In the genomic region with DNA sequence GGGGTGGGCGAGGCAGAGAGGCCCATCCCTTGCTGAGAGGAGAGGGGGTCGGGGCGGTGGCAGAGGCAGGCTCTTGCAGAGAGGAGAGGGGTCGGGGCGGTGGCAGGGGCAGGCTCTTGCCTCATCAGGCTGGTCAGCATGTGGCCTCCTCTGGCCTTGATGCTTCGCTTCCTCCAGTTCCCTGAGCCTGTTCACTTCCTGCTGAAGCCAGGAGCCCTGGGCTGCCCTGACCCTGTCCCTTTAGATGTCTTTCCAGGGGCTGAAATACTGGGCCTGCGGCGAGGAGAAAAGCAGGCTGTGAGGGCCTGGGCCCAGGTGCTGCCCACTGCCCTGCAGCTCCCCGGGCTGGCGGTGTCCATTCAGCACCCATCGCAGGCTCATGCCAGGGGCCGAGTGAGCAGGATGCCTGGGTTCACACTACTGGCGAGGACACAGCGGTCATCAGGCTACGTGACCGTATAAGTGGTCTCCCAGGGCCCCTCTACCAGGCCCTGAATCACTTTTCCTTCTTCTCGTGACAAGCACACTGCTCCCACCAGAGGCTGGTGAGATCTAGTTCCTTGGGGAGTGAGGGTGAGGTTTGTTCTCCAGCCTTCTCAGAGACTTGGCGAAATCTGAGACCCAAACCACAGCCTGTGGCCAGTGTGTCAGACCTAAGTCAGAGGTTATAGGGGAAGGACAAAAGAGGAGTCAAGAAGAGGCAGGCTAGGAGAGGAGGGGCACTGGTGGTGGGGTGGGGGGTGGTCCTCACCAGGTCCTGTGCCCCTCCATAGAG, we compare ENCODE assay signal across 11 cellular contexts. TPM values are rescaled to one million over a fixed set of nuclear protein-coding genes. Genes with fewer than 3 reads are reported as not detected.
DNase-seq lines count a peak whose midpoint lies in the region; ATAC-seq and TF ChIP-seq lines count a peak whose summit lies in the region.
"Had no signal": no experiment of that assay in that cellular context is flagged by ENCODE, and none has a peak within 500 bp of the region (broad histone marks: within the 10 kb centered on the region; RNA-seq: fewer than 3 reads in every experiment).

No MANE protein-coding gene starts in this region.

- H3K4me1 Mint-ChIP-seq in osteocyte (ENCODE audit: unreplicated experiment) = peaks cover 40% of the 10 kb centered on the region

- H3K36me3 ChIP-seq in H7 (replicated peaks; ENCODE audit: control insufficient read depth, insufficient read depth, low read length) (no peaks in the 10 kb centered on the region), PC-9 (ENCODE audit: low read depth) (no peaks in the 10 kb centered on the region), esophagus (ENCODE audit: control insufficient read depth in 2 of 2, insufficient read depth in 2 of 2, low read length in 1 of 2) (no peaks in the 10 kb centered on the region)
- H3K36me3 ChIP-seq: neutrophil had no signal

- peak overlapping the region; percentile 75 for H3K27ac Mint-ChIP-seq in osteocyte (ENCODE audit: unreplicated experiment)
- H3K27ac Mint-ChIP-seq: activated naive CD8-positive, alpha-beta T cell treated with anti-CD3 and anti-CD28 coated beads, Interleukin-2, amount 50 U/mL, for 24 hours had no signal

- no peaks in the 10 kb centered on the region for H3K79me2 ChIP-seq in PC-9 (ENCODE audit: low read depth)

- CTCF ChIA-PET in PC-9 (lab: Charles Lee) = no interaction called here

- H3K27me3 ChIP-seq in H7 (ENCODE audit: control insufficient read depth, insufficient read depth, low read length) = no peaks in the 10 kb centered on the region
- no peaks in the 10 kb centered on the region for H3K27me3 ChIP-seq in PC-9 (ENCODE audit: insufficient read depth, low read depth)
- no peaks in the 10 kb centered on the region for H3K27me3 ChIP-seq in esophagus (ENCODE audit: control insufficient read depth in 1 of 2, insufficient read depth in 2 of 2, low read length in 2 of 2)

- DNase-seq in H7 (peak; percentile 80), PC-9 (peak; percentile 42 to 70), osteocyte (ENCODE audit: extremely low spot score, unreplicated experiment) (no peak), DMS53 treated with DMSO at 0.1 percent for 48 hours (lab: John Stamatoyannopoulos, UW; ENCODE audit: unreplicated experiment) (no peak)
- no peak for DNase-seq in activated CD8-positive, alpha-beta memory T cell treated with anti-CD3 and anti-CD28 coated beads for 24 hours
- DNase-seq: activated naive CD8-positive, alpha-beta T cell treated with anti-CD3 and anti-CD28 coated beads, Interleukin-2, amount 50 U/mL, for 24 hours; stimulated activated CD4-positive, alpha-beta T cell treated with anti-CD3 and anti-CD28 coated beads, Interleukin-4, amount 100 ng/mL, for 1 hour had no signal

- no peaks in the 10 kb centered on the region for H3K9me2 ChIP-seq in PC-9 (ENCODE audit: insufficient read depth)

- WGBS in esophagus, 2 donors = 88 to 91% methylated on average over 17 to 18 of the region's 18 CpGs

- BruUV-seq in PC-9 (replicated peaks; lab: Mats Ljungman, UMichigan) = no TSS peak

- no peak overlapping the region for H3K4me3 ChIP-seq in H7 (ENCODE audit: insufficient read depth, low read depth, low read length)
- H3K4me3 ChIP-seq in PC-9 = no peak overlapping the region
- H3K4me3 ChIP-seq in esophagus (ENCODE audit: low read depth in 1 of 2, low read length in 2 of 2) = no peak overlapping the region

- H3K4me1 ChIP-seq in PC-9 (replicated peaks; ENCODE audit: insufficient read depth) = peaks cover 79% of the 10 kb centered on the region
- H3K4me1 ChIP-seq in esophagus (ENCODE audit: control insufficient read depth in 2 of 2, insufficient read depth in 2 of 2, low read length in 1 of 2) = peaks cover 3 to 22% of the 10 kb centered on the region in 2 donors

- H3F3A ChIP-seq in PC-9 (ENCODE audit: insufficient read depth, low read depth) = peaks cover 38% of the 10 kb centered on the region; the same call in 1 of the 2 replicates

- TF ChIP-seq CTCF in PC-9 (conservative IDR thresholded peaks at IDR 0.05) (no peak), osteocyte (IDR thresholded peaks at IDR 0.05) (no peak)

- peak overlapping the region; percentile 26 for H3K4me3 Mint-ChIP-seq in osteocyte (ENCODE audit: unreplicated experiment)
- H3K4me3 Mint-ChIP-seq: activated naive CD8-positive, alpha-beta T cell treated with anti-CD3 and anti-CD28 coated beads, Interleukin-2, amount 50 U/mL, for 24 hours had no signal

- no peaks in the 10 kb centered on the region for H3K27me3 Mint-ChIP-seq in osteocyte (ENCODE audit: unreplicated experiment)

- no peaks in the 10 kb centered on the region for H4K20me1 ChIP-seq in PC-9 (ENCODE audit: insufficient read depth)

- peak overlapping the region; percentile 49 for H3K27ac ChIP-seq in PC-9
- peak overlapping the region; percentile 6 to 16 for H3K27ac ChIP-seq in esophagus (ENCODE audit: low read depth in 2 of 2, low read length in 1 of 2)
- H3K27ac ChIP-seq: neutrophil had no signal

- H2AFZ ChIP-seq in PC-9 = no peak overlapping the region

- H3K9me3 ChIP-seq in PC-9 (ENCODE audit: insufficient read depth, low read depth) (no peaks in the 10 kb centered on the region), esophagus (ENCODE audit: control insufficient read depth in 2 of 2, insufficient read depth in 1 of 2, low read depth in 1 of 2, low read length in 1 of 2) (no peaks in the 10 kb centered on the region)
- H3K9me3 ChIP-seq: neutrophil had no signal

- H3K36me3 Mint-ChIP-seq in osteocyte (ENCODE audit: unreplicated experiment) = no peaks in the 10 kb centered on the region

- intact Hi-C loops in PC-9 (cut with micrococcal nuclease; ENCODE audit: unreplicated experiment) = loop anchor here (1.0 kb wide), 1 partner anchor 8 kb away; no protein-coding TSS in a partner anchor

- H3K4me2 ChIP-seq in PC-9 = peak overlapping the region; percentile 59

- ATAC-seq in HG02642 (IDR thresholded peaks at IDR 0.05; ENCODE audit: poor library complexity, unreplicated experiment) (no peak), HG02884 (IDR thresholded peaks at IDR 0.05; ENCODE audit: unreplicated experiment) (no peak)
- ATAC-seq: activated naive CD8-positive, alpha-beta T cell treated with anti-CD3 and anti-CD28 coated beads, Interleukin-2, amount 50 U/mL, for 24 hours had no signal

- POLR2A ChIA-PET in PC-9 (lab: Charles Lee; ENCODE audit: unreplicated experiment) = interaction anchor here (2.0 kb wide), 1 partner anchor 8 kb away, joined by 11 read pairs; no protein-coding TSS in a partner anchor

- no peaks in the 10 kb centered on the region for H3K9me3 Mint-ChIP-seq in osteocyte (ENCODE audit: unreplicated experiment)
- H3K9me3 Mint-ChIP-seq: activated naive CD8-positive, alpha-beta T cell treated with anti-CD3 and anti-CD28 coated beads, Interleukin-2, amount 50 U/mL, for 24 hours had no signal

RNA-seq across cellular contexts. Expression of a gene that starts 6.3 kb away (rescaled TPM):
- total RNA-seq in H7 (2014; rRNA removed; shearing (Covaris generic)) = 89.1 and 100 TPM in 2 replicates
- total RNA-seq in PC-9 (2021) (52.8 and 60.5 TPM in 2 replicates), osteocyte (33.8 and 39.1 TPM in 2 replicates)
- 10 to 100 TPM; 13.1 to 14.2 TPM for polyA plus RNA-seq in esophagus

RNA-seq across cellular contexts. Expression of a gene that starts 18.4 kb away (rescaled TPM):
- 13.1 and 13.5 TPM in 2 replicates for total RNA-seq in H7 (2014; rRNA removed; shearing (Covaris generic))
- 19.0 and 23.2 TPM in 2 replicates for total RNA-seq in PC-9 (2021)
- polyA plus RNA-seq in esophagus = 10 to 100 TPM; 11.9 to 12.2 TPM
- total RNA-seq in osteocyte = 10.5 and 12.4 TPM in 2 replicates

RNA-seq across cellular contexts. Expression of a gene that starts 32.4 kb away (rescaled TPM):
- 2.5 and 4.4 TPM in 2 replicates for total RNA-seq in H7 (2014; rRNA removed; shearing (Covaris generic))
- total RNA-seq in PC-9 (2021) = 6.0 and 8.9 TPM in 2 replicates
- polyA plus RNA-seq in esophagus = 1 to 10 TPM; 1.2 to 5.0 TPM
- total RNA-seq in osteocyte = 4.4 and 5.7 TPM in 2 replicates

Comparison
In these comparisons a context has a peak if more than half of its experiments do, and no peak if none do; other contexts are left out.
1. DNase-seq: peak in H7 (single experiment) and PC-9 (2 of 2); none in osteocyte (single experiment), DMS53 treated with DMSO at 0.1 percent for 48 hours (single experiment) and activated CD8-positive, alpha-beta memory T cell treated with anti-CD3 and anti-CD28 coated beads for 24 hours (single experiment).